Comparison of ENCODE assay signal across 20 cellular contexts in the genomic region with DNA sequence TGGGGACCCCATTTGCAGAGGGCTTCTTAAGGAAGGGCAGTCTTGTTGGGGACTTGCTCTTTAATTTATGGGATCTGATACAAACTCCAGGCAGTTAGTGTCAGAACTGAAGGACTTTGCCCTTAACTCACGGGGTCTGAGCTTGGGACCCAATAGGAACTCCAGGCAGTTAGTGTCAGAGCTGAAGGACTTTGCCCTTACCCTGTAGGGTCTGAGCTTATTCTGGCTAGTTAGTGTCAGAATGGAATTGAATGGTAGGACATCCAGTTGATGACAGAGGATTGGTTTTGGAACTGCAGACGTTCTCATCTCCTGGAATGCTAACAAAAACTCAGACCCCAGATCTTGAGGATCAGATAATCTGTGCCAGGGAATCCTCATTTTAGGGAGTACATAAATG.
A peak's percentile ranks its signal among the peaks of the same experiment; 100 is the strongest.
DNase-seq lines count a peak whose midpoint lies in the region; ATAC-seq and TF ChIP-seq lines count a peak whose summit lies in the region.
"Had no signal": no experiment of that assay in that cellular context is flagged by ENCODE, and none has a peak within 500 bp of the region (broad histone marks: within the 10 kb centered on the region; RNA-seq: fewer than 3 reads in every experiment).

No MANE protein-coding gene starts in this region.

- H3K27me3 ChIP-seq in liver (ENCODE audit: control insufficient read depth in 4 of 4, insufficient read depth in 4 of 4, low read length in 3 of 4) (no peaks in the 10 kb centered on the region), psoas muscle (ENCODE audit: insufficient read depth in 3 of 3, low read length in 2 of 3) (no peaks in the 10 kb centered on the region)
- H3K27me3 ChIP-seq: SJSA1 had no signal

- H3K4me3 ChIP-seq in liver (ENCODE audit: low read depth in 1 of 3, low read length in 3 of 3) (no peak overlapping the region), psoas muscle (no peak overlapping the region)
- H3K4me3 ChIP-seq: PC-9, SJSA1 had no signal

- H3K9ac ChIP-seq in liver (ENCODE audit: low read depth in 1 of 2, low read length in 2 of 2) = no peak overlapping the region

- DNase-seq in DMS53 (lab: John Stamatoyannopoulos, UW) (peak; percentile 24), DMS53 treated with DMSO at 0.1 percent for 48 hours (lab: John Stamatoyannopoulos, UW; ENCODE audit: unreplicated experiment) (no peak), SW480 (ENCODE audit: low spot score) (peak; percentile 20), psoas muscle (no peak), activated T-cell treated with anti-CD3 and anti-CD28 coated beads for 4 hours (no peak)
- no peak for DNase-seq in central memory CD4-positive, alpha-beta T cell
- DNase-seq: CD8-positive, alpha-beta memory T cell; DMS 273 treated with DMSO at 0.1 percent for 48 hours; DND-41; KBM-7; MV-4-11; NCI-H2029; NCI-H446; NCI-H524 treated with DMSO at 0.1 percent for 48 hours; PC-9 had no signal

- ATAC-seq in psoas muscle (no peak), GM19328 (IDR thresholded peaks at IDR 0.05; ENCODE audit: unreplicated experiment) (no peak)
- ATAC-seq: Right ventricle myocardium inferior had no signal

- H3K4me1 ChIP-seq in liver (ENCODE audit: control insufficient read depth in 4 of 4, insufficient read depth in 4 of 4, low read length in 3 of 4) (peaks cover 7 to 33% (median 24%) of the 10 kb centered on the region in 4 donors), psoas muscle (peaks cover 9% of the 10 kb centered on the region)

- intact Hi-C loops in psoas muscle (cut with DNase I) = no loop called here

- TF ChIP-seq CTCF in liver (IDR thresholded peaks at IDR 0.05; ENCODE audit: low read depth, low read length, missing input control) = no peak
- no peak for TF ChIP-seq CTCF in psoas muscle (IDR thresholded peaks at IDR 0.05)

- no peaks in the 10 kb centered on the region for H3K36me3 ChIP-seq in liver (ENCODE audit: control insufficient read depth in 4 of 4, insufficient read depth in 3 of 4, low read depth in 1 of 4, low read length in 3 of 4)
- H3K36me3 ChIP-seq in psoas muscle (ENCODE audit: insufficient read depth in 1 of 2, low read depth in 1 of 2) = no peaks in the 10 kb centered on the region
- H3K36me3 ChIP-seq: SJSA1 had no signal

- peak; percentile 41 to 69 for TF ChIP-seq RAD21 in liver (IDR thresholded peaks at IDR 0.05)

- 26% methylated on average over 2 of the region's 2 CpGs for WGBS in liver
- WGBS in psoas muscle, 3 donors = 79 to 85% (median 81%) methylated on average over 2 of the region's 2 CpGs

- no peaks in the 10 kb centered on the region for H3K9me3 ChIP-seq in liver (ENCODE audit: control insufficient read depth in 4 of 4, low read length in 3 of 4)
- H3K9me3 ChIP-seq in psoas muscle = no peaks in the 10 kb centered on the region
- H3K9me3 ChIP-seq: SJSA1 had no signal

- H3K27ac ChIP-seq in liver (ENCODE audit: low read depth in 1 of 2, low read length in 2 of 2) = peak overlapping the region; percentile 60
- peak overlapping the region; percentile 41 for H3K27ac ChIP-seq in psoas muscle
- H3K27ac ChIP-seq: 22Rv1, PC-9, SJSA1 had no signal

TF ChIP-seq in liver, 16 proteins besides CTCF, POLR2A, EP300 and RAD21:
- TF ChIP-seq, protein P1, sequence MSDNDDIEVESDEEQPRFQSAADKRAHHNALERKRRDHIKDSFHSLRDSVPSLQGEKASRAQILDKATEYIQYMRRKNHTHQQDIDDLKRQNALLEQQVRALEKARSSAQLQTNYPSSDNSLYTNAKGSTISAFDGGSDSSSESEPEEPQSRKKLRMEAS (IDR thresholded peaks at IDR 0.05) = peak; percentile 53
- TF ChIP-seq JUND (IDR thresholded peaks at IDR 0.05) = peak; percentile 67 to 72
- TF ChIP-seq SP1 (IDR thresholded peaks at IDR 0.05) = peak; percentile 100
- peak; percentile 63 for TF ChIP-seq ZBTB33 (IDR thresholded peaks at IDR 0.05)
- TF ChIP-seq FOXA2 (IDR thresholded peaks at IDR 0.05) = no peak
- peak; percentile 79 for TF ChIP-seq TAF1 (conservative IDR thresholded peaks at IDR 0.05)
- TF ChIP-seq NR2F2 (IDR thresholded peaks at IDR 0.05) = peak; percentile 36
- peak; percentile 44 for TF ChIP-seq YY1 (IDR thresholded peaks at IDR 0.05)
- TF ChIP-seq HNF4G (IDR thresholded peaks at IDR 0.05) = peak; percentile 100
- TF ChIP-seq HNF4A (conservative IDR thresholded peaks at IDR 0.05) = peak; percentile 100
- TF ChIP-seq GABPA (IDR thresholded peaks at IDR 0.05 in 1 of 2, conservative IDR thresholded peaks at IDR 0.05 in 1 of 2) = no peak
- TF ChIP-seq EGR1 (IDR thresholded peaks at IDR 0.05; ENCODE audit: low read depth in 2 of 2) = no peak
- TF ChIP-seq FOXA1 (IDR thresholded peaks at IDR 0.05) = no peak
- TF ChIP-seq, protein P2, sequence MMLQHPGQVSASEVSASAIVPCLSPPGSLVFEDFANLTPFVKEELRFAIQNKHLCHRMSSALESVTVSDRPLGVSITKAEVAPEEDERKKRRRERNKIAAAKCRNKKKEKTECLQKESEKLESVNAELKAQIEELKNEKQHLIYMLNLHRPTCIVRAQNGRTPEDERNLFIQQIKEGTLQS (IDR thresholded peaks at IDR 0.05) = no peak
- TF ChIP-seq REST (IDR thresholded peaks at IDR 0.05) = peak; percentile 91
- peak; percentile 82 to 88 for TF ChIP-seq RXRA (IDR thresholded peaks at IDR 0.05)
TF ChIP-seq in liver: peak in this region for 11.

Comparison
In these comparisons a context has a peak if more than half of its experiments do, and no peak if none do; other contexts are left out.
1. DNase-seq: peak in DMS53 (single experiment) and SW480 (single experiment); none in DMS53 treated with DMSO at 0.1 percent for 48 hours (single experiment), psoas muscle (0 of 2), activated T-cell treated with anti-CD3 and anti-CD28 coated beads for 4 hours (single experiment) and central memory CD4-positive, alpha-beta T cell (single experiment).